7 cellular contexts compared by ENCODE assay signal in genomic region chr7:155412416-155413253, GRCh38. TPM values are rescaled to one million over a fixed set of nuclear protein-coding genes. Genes with fewer than 3 reads are reported as not detected.
DNase-seq lines count a peak whose midpoint lies in the region; ATAC-seq and TF ChIP-seq lines count a peak whose summit lies in the region.

No MANE protein-coding gene starts in this region.

- TF ChIP-seq CTCF in brain microvascular endothelial cell (IDR thresholded peaks at IDR 0.05; ENCODE audit: low read depth, low read length, missing control alignments) = peak; percentile 56
- peak; percentile 11 for TF ChIP-seq CTCF in lung (IDR thresholded peaks at IDR 0.05; ENCODE audit: control extremely low read depth, extremely low read depth)

- H3K4me3 ChIP-seq in brain microvascular endothelial cell (ENCODE audit: low read depth, low read length) (no peak overlapping the region), lung (no peak overlapping the region)

- no peaks in the 10 kb centered on the region for H3K9me3 ChIP-seq in lung (ENCODE audit: control insufficient read depth in 2 of 2, insufficient read depth in 1 of 2, low read length in 1 of 2)

- no peaks in the 10 kb centered on the region for H3K4me1 ChIP-seq in lung (ENCODE audit: control insufficient read depth in 2 of 2, insufficient read depth in 2 of 2, low read length in 2 of 2)

- no peaks in the 10 kb centered on the region for H3K36me3 ChIP-seq in brain microvascular endothelial cell (replicated peaks)
- no peaks in the 10 kb centered on the region for H3K36me3 ChIP-seq in lung (ENCODE audit: control insufficient read depth in 2 of 2, insufficient read depth in 2 of 2, low read length in 2 of 2)

- H3K27ac ChIP-seq in brain microvascular endothelial cell (no peak overlapping the region), lung (ENCODE audit: low read depth in 1 of 2, low read length in 1 of 2) (no peak overlapping the region)

- whole genome bisulfite sequencing in lung, 2 donors = 36 to 38% methylated on average over 25 of the region's 25 CpGs

- peaks cover 3% of the 10 kb centered on the region for H3K27me3 ChIP-seq in brain microvascular endothelial cell (replicated peaks)
- no peaks in the 10 kb centered on the region for H3K27me3 ChIP-seq in lung (ENCODE audit: control insufficient read depth, insufficient read depth)

- DNase-seq in GM03348 (ENCODE audit: low spot score) (peak; percentile 73), HT-29 (ENCODE audit: low spot score) (peak; percentile 72), brain microvascular endothelial cell (peak; percentile 5), lung (ENCODE audit: low spot score) (peak; percentile 46)
- DNase-seq in stimulated activated naive CD4-positive, alpha-beta T cell treated with Interleukin-2 at 50 U/mL for 16 hours (lab: John Stamatoyannopoulos, UW) = peak; percentile 4

- ATAC-seq in GM21367 (IDR thresholded peaks at IDR 0.05; ENCODE audit: unreplicated experiment) (peak; percentile 88), SK-N-SH treated with all-trans-retinoic acid at 6 μM for 48 hours (peak; percentile 90), lung (ENCODE audit: insufficient read depth, low FRiP score) (no peak)

- in situ Hi-C loops in brain microvascular endothelial cell (cut with HindIII; ENCODE audit: low pct_ligation_motif_present, low sequenced_read_pairs) = no loop called here

TF ChIP-seq in SK-N-SH treated with all-trans-retinoic acid at 6 μM for 48 hours, 23 proteins besides CTCF, POLR2A, EP300 and RAD21:
- TF ChIP-seq ZNF70 (CRISPR knock-in tag; IDR thresholded peaks at IDR 0.05) = no peak
- TF ChIP-seq CSRNP3 (CRISPR knock-in tag; IDR thresholded peaks at IDR 0.05) = no peak
- TF ChIP-seq ZNF565 (CRISPR knock-in tag; conservative IDR thresholded peaks at IDR 0.05; ENCODE audit: low read depth) = no peak
- no peak for TF ChIP-seq ISL1 (CRISPR knock-in tag; IDR thresholded peaks at IDR 0.05)
- no peak for TF ChIP-seq GLIS3 (CRISPR knock-in tag; IDR thresholded peaks at IDR 0.05)
- no peak for TF ChIP-seq ARNTL (CRISPR knock-in tag; IDR thresholded peaks at IDR 0.05; ENCODE audit: borderline replicate concordance, low read depth)
- no peak for TF ChIP-seq ZNF8 (CRISPR knock-in tag; IDR thresholded peaks at IDR 0.05)
- TF ChIP-seq ZC3H10 (CRISPR knock-in tag; IDR thresholded peaks at IDR 0.05) = no peak
- no peak for TF ChIP-seq TOX (CRISPR knock-in tag; IDR thresholded peaks at IDR 0.05; ENCODE audit: borderline replicate concordance)
- TF ChIP-seq ZFP3 (CRISPR knock-in tag; IDR thresholded peaks at IDR 0.05) = no peak
- TF ChIP-seq SNAI2 (CRISPR knock-in tag; IDR thresholded peaks at IDR 0.05) = no peak

RNA-seq across cellular contexts. Expression of gene EN2, which starts 45.3 kb away (rescaled TPM):
- total RNA-seq in HT-29 (2014; rRNA removed; shearing (Covaris generic)) = not detected in 2 replicates
- under 1 TPM in 1 of 2 donors, not detected in 1; 0.06 TPM for total RNA-seq in lung
- under 1 TPM; 0.02 to 0.04 TPM for polyA plus RNA-seq in lung

Comparison
In these comparisons a context has a peak if more than half of its experiments do, and no peak if none do; other contexts are left out.
1. DNase-seq: peak in every context shown above with its lines; median percentile 73 in GM03348; 72 in HT-29; 46 in lung; 5 in brain microvascular endothelial cell; 4 in stimulated activated naive CD4-positive, alpha-beta T cell treated with Interleukin-2 at 50 U/mL for 16 hours.